In genomic region chr14:103385153-103385993, GRCh38 we compare ENCODE assay signal across 8 cellular contexts. TPM values are rescaled to one million over a fixed set of nuclear protein-coding genes. Genes with fewer than 3 reads are reported as not detected.
A peak's percentile ranks its signal among the peaks of the same experiment; 100 is the strongest.
DNase-seq lines count a peak whose midpoint lies in the region; FAIRE-seq and TF ChIP-seq lines count a peak whose summit lies in the region.

Gene MARK3 (plus strand): TSS chr14:103385415. CDS start chr14:103386030, 615 bp downstream.

- no peaks in the 10 kb centered on the region for H3K9me3 Mint-ChIP-seq in nephron
- no peaks in the 10 kb centered on the region for H3K9me3 Mint-ChIP-seq in stimulated activated naive CD8-positive, alpha-beta T cell treated with anti-CD3 and anti-CD28 coated beads, Interleukin-15, Interleukin-2, amounts not matched to agents 100 ng/mL and 50 ng/mL, for 24 hours

- peak within 1 kb of the TSS; percentile 98 to 99 (median 98) for H3K27ac Mint-ChIP-seq in nephron
- peak within 1 kb of the TSS; percentile 94 for H3K27ac Mint-ChIP-seq in stimulated activated naive CD8-positive, alpha-beta T cell treated with anti-CD3 and anti-CD28 coated beads, Interleukin-15, Interleukin-2, amounts not matched to agents 100 ng/mL and 50 ng/mL, for 24 hours

- peaks cover 7% of the 10 kb centered on the region for H3K4me1 ChIP-seq in HAP-1

- in situ Hi-C loops in HAP-1 (cut with MboI; ENCODE audit: low sequenced_read_pairs) = no loop called here

- H3K9me3 ChIP-seq in HAP-1 (no peaks in the 10 kb centered on the region), MG63 (no peaks in the 10 kb centered on the region)

- DNase-seq in HAP-1 (ENCODE audit: low spot score in 2 of 2) = peak; percentile 95 to 97
- peak; percentile 96 for DNase-seq in MG63
- peak; percentile 87 for DNase-seq in SHP77 treated with DMSO at 0.1 percent for 48 hours (lab: John Stamatoyannopoulos, UW)
- peak; percentile 99 for DNase-seq in activated effector memory CD4-positive, alpha-beta T cell treated with anti-CD3 and anti-CD28 coated beads, Interleukin-2, amount 50 U/mL, for 16 hours
- peak; percentile 95 for DNase-seq in fibroblast of the aortic adventitia (ENCODE audit: low read depth)

- H3K36me3 Mint-ChIP-seq in nephron (ENCODE audit: low read depth) = peaks cover 3% of the 10 kb centered on the region
- peaks cover 5% of the 10 kb centered on the region for H3K36me3 Mint-ChIP-seq in stimulated activated naive CD8-positive, alpha-beta T cell treated with anti-CD3 and anti-CD28 coated beads, Interleukin-15, Interleukin-2, amounts not matched to agents 100 ng/mL and 50 ng/mL, for 24 hours (ENCODE audit: low read depth)

- H3K36me3 ChIP-seq in HAP-1 (replicated peaks) (peaks cover 3% of the 10 kb centered on the region; the same call in 1 of the 2 replicates), MG63 (no peaks in the 10 kb centered on the region; the same call in 1 of the 2 replicates)

- peaks cover 9% of the 10 kb centered on the region for H3K27me3 Mint-ChIP-seq in nephron (ENCODE audit: low read depth)
- peaks cover 5% of the 10 kb centered on the region for H3K27me3 Mint-ChIP-seq in stimulated activated naive CD8-positive, alpha-beta T cell treated with anti-CD3 and anti-CD28 coated beads, Interleukin-15, Interleukin-2, amounts not matched to agents 100 ng/mL and 50 ng/mL, for 24 hours

- peak within 1 kb of the TSS; percentile 97 to 100 (median 99) for H3K4me3 Mint-ChIP-seq in nephron
- peak within 1 kb of the TSS; percentile 98 for H3K4me3 Mint-ChIP-seq in stimulated activated naive CD8-positive, alpha-beta T cell treated with anti-CD3 and anti-CD28 coated beads, Interleukin-15, Interleukin-2, amounts not matched to agents 100 ng/mL and 50 ng/mL, for 24 hours

- H3K4me3 ChIP-seq in HAP-1 (peak within 1 kb of the TSS; percentile 91), MG63 (peak within 1 kb of the TSS; percentile 85), fibroblast of the aortic adventitia (ENCODE audit: low read depth, low read length) (peak within 1 kb of the TSS; percentile 98)

- TF ChIP-seq CTCF in fibroblast of the aortic adventitia (IDR thresholded peaks at IDR 0.05; ENCODE audit: insufficient read depth, low read length) (no peak), nephron (IDR thresholded peaks at IDR 0.05; ENCODE audit: unreplicated experiment in 3 of 3) (peak in 1 of 3 experiments; percentile 7)

- peaks cover 3% of the 10 kb centered on the region; the same call in 1 of the 2 replicates for H3K27me3 ChIP-seq in HAP-1 (ENCODE audit: low read depth)
- H3K27me3 ChIP-seq in MG63 = no peaks in the 10 kb centered on the region

- H3K4me1 Mint-ChIP-seq in nephron = peaks cover 11% of the 10 kb centered on the region
- H3K4me1 Mint-ChIP-seq in stimulated activated naive CD8-positive, alpha-beta T cell treated with anti-CD3 and anti-CD28 coated beads, Interleukin-15, Interleukin-2, amounts not matched to agents 100 ng/mL and 50 ng/mL, for 24 hours (ENCODE audit: low read depth) = peaks cover 50% of the 10 kb centered on the region

- FAIRE-seq in G401.6 (lab: Jason Lieb, UNC) = peak; percentile 89

RNA-seq across cellular contexts. Expression of gene MARK3, which starts in this region (rescaled TPM):
- total RNA-seq in MG63 (2014; rRNA removed; shearing (Covaris generic); ENCODE audit: low replicate concordance) = 26.9 and 31.6 TPM in 2 replicates
- 67.7 and 79.5 TPM in 2 replicates for total RNA-seq in fibroblast of the aortic adventitia (ENCODE audit: low replicate concordance)

Comparison
In these comparisons a context has a peak if more than half of its experiments do, and no peak if none do; other contexts are left out.
1. Peak in every context shown above with its lines: DNase-seq and H3K4me3 ChIP-seq.